15 cellular contexts compared by ENCODE assay signal in genomic region chr12:7842444-7842843, GRCh38. TPM values are rescaled to one million over a fixed set of nuclear protein-coding genes. Genes with fewer than 3 reads are reported as not detected.
DNase-seq lines count a peak whose midpoint lies in the region; ATAC-seq, FAIRE-seq and TF ChIP-seq lines count a peak whose summit lies in the region.
"Not testable (repeated sequence)": the region's sequence is repeated elsewhere in the genome, so short reads cannot be mapped to it uniquely, and the experiment has no call there.
"Had no signal": no experiment of that assay in that cellular context is flagged by ENCODE, and none has a peak within 500 bp of the region (broad histone marks: within the 10 kb centered on the region; RNA-seq: fewer than 3 reads in every experiment).

No MANE protein-coding gene starts in this region.

- not testable (repeated sequence) for DNase-seq in H54 (ENCODE audit: insufficient read length, low spot score); activated B cell treated with CpG ODN at 0.5 μM for 24 hours; natural killer cell treated with Interleukin-12 subunit alpha and Interleukin-12 subunit beta and Interleukin-15 and Interleukin-18, amount 100 ng/mL, for 72 hours (ENCODE audit: low spot score)
- peak; percentile 26 for DNase-seq in dermis blood vessel endothelial cell
- peak; percentile 83 for DNase-seq in islet precursor cell

- not testable (repeated sequence) for H3K27ac ChIP-seq in BLaER1

- H4K20me1 ChIP-seq in BLaER1: not testable (repeated sequence)

- intact Hi-C loops in activated B cell treated with CpG ODN at 0.5 μM for 24 hours (cut with micrococcal nuclease): not testable (repeated sequence)

- POLR2A ChIA-PET in activated B cell treated with CpG ODN at 0.5 μM for 24 hours (lab: Charles Lee): not testable (repeated sequence)

- peaks cover 24% of the 10 kb centered on the region for H3K4me1 ChIP-seq in BLaER1

- CTCF ChIA-PET in activated B cell treated with CpG ODN at 0.5 μM for 24 hours (lab: Charles Lee): not testable (repeated sequence)

- not testable (repeated sequence) for H3K9me3 Mint-ChIP-seq in activated B cell treated with CpG ODN at 0.5 μM for 24 hours; activated T-helper 17 cell treated with anti-CD3 and anti-CD28 coated beads, Interleukin-2, amount 50 U/mL, for 72 hours; natural killer cell treated with Interleukin-12 subunit alpha and Interleukin-12 subunit beta and Interleukin-15 and Interleukin-18, amount 100 ng/mL, for 72 hours

- not testable (repeated sequence) for H3K4me3 ChIP-seq in BLaER1

- H3K27ac Mint-ChIP-seq in activated B cell treated with CpG ODN at 0.5 μM for 24 hours: peak overlapping the region; percentile 26
- H3K27ac Mint-ChIP-seq in activated T-helper 17 cell treated with anti-CD3 and anti-CD28 coated beads, Interleukin-2, amount 50 U/mL, for 72 hours; natural killer cell treated with Interleukin-12 subunit alpha and Interleukin-12 subunit beta and Interleukin-15 and Interleukin-18, amount 100 ng/mL, for 72 hours: not testable (repeated sequence)

- H3K4me1 Mint-ChIP-seq in activated B cell treated with CpG ODN at 0.5 μM for 24 hours: peaks cover 10% of the 10 kb centered on the region
- H3K4me1 Mint-ChIP-seq in activated T-helper 17 cell treated with anti-CD3 and anti-CD28 coated beads, Interleukin-2, amount 50 U/mL, for 72 hours; natural killer cell treated with Interleukin-12 subunit alpha and Interleukin-12 subunit beta and Interleukin-15 and Interleukin-18, amount 100 ng/mL, for 72 hours (ENCODE audit: low read depth in 2 of 2): not testable (repeated sequence)

- H3K9me3 ChIP-seq in BLaER1: not testable (repeated sequence)

- ATAC-seq in activated B cell treated with CpG ODN at 0.5 μM for 24 hours (ENCODE audit: low read depth): not testable (repeated sequence)
- ATAC-seq in activated T-helper 17 cell treated with anti-CD3 and anti-CD28 coated beads, Interleukin-2, amount 50 U/mL, for 72 hours (replicated peaks): peak; percentile 22
- ATAC-seq in natural killer cell treated with Interleukin-12 subunit alpha and Interleukin-12 subunit beta and Interleukin-15 and Interleukin-18, amount 100 ng/mL, for 72 hours: peak; percentile 48 to 63

- H3K36me3 ChIP-seq in BLaER1: not testable (repeated sequence)

- peak overlapping the region; percentile 40; the same call in 1 of the 2 replicates for H3K4me2 ChIP-seq in BLaER1

- H3K9ac ChIP-seq in BLaER1: not testable (repeated sequence)

- peak; percentile 50 for FAIRE-seq in H54 (lab: Jason Lieb, UNC)

- not testable (repeated sequence) for H3K36me3 Mint-ChIP-seq in activated B cell treated with CpG ODN at 0.5 μM for 24 hours (ENCODE audit: low read depth); activated T-helper 17 cell treated with anti-CD3 and anti-CD28 coated beads, Interleukin-2, amount 50 U/mL, for 72 hours (ENCODE audit: low read depth); natural killer cell treated with Interleukin-12 subunit alpha and Interleukin-12 subunit beta and Interleukin-15 and Interleukin-18, amount 100 ng/mL, for 72 hours

- not testable (repeated sequence) for TF ChIP-seq CTCF in activated B cell treated with CpG ODN at 0.5 μM for 24 hours (IDR thresholded peaks at IDR 0.05)

- not testable (repeated sequence) for H3K4me3 Mint-ChIP-seq in activated B cell treated with CpG ODN at 0.5 μM for 24 hours; activated T-helper 17 cell treated with anti-CD3 and anti-CD28 coated beads, Interleukin-2, amount 50 U/mL, for 72 hours; natural killer cell treated with Interleukin-12 subunit alpha and Interleukin-12 subunit beta and Interleukin-15 and Interleukin-18, amount 100 ng/mL, for 72 hours

- not testable (repeated sequence) for TF ChIP-seq POLR2A in H54 (IDR thresholded peaks at IDR 0.05; ENCODE audit: low read depth, low read length)

- H3K27me3 ChIP-seq in BLaER1: not testable (repeated sequence)

- not testable (repeated sequence) for H3K27me3 Mint-ChIP-seq in activated B cell treated with CpG ODN at 0.5 μM for 24 hours; activated T-helper 17 cell treated with anti-CD3 and anti-CD28 coated beads, Interleukin-2, amount 50 U/mL, for 72 hours
- H3K27me3 Mint-ChIP-seq in natural killer cell treated with Interleukin-12 subunit alpha and Interleukin-12 subunit beta and Interleukin-15 and Interleukin-18, amount 100 ng/mL, for 72 hours: peaks cover 11 to 17% of the 10 kb centered on the region in 2 donors

RNA-seq across cellular contexts. Expression of gene SLC2A14, which starts 30.3 kb away (rescaled TPM):
- 1.4 and 1.8 TPM in 2 replicates for total RNA-seq in activated B cell treated with CpG ODN at 0.5 μM for 24 hours
- total RNA-seq in activated T-helper 17 cell treated with anti-CD3 and anti-CD28 coated beads, Interleukin-2, amount 50 U/mL, for 72 hours: 1 to 10 TPM in 1 of 2 donors, under 1 TPM in 1; 0.58 to 2.3 TPM
- not detected in 2 replicates for total RNA-seq in dermis blood vessel endothelial cell
- 10 to 100 TPM in 1 of 2 donors, not detected in 1; 10.3 TPM for total RNA-seq in natural killer cell treated with Interleukin-12 subunit alpha and Interleukin-12 subunit beta and Interleukin-15 and Interleukin-18, amount 100 ng/mL, for 72 hours
- total RNA-seq: G401, HT1080, LHCN-M2, MCF 10A had no signal

RNA-seq across cellular contexts. Expression of gene NANOG, which starts 53.2 kb away (rescaled TPM):
- total RNA-seq in activated B cell treated with CpG ODN at 0.5 μM for 24 hours (not detected in 2 replicates), dermis blood vessel endothelial cell (not detected in 2 replicates)
- not detected for total RNA-seq in activated T-helper 17 cell treated with anti-CD3 and anti-CD28 coated beads, Interleukin-2, amount 50 U/mL, for 72 hours
- not detected for total RNA-seq in natural killer cell treated with Interleukin-12 subunit alpha and Interleukin-12 subunit beta and Interleukin-15 and Interleukin-18, amount 100 ng/mL, for 72 hours
- total RNA-seq: B cell; CD4-positive, CD25-positive, alpha-beta regulatory T cell; G401; HFFc6; HT1080; LHCN-M2; MCF 10A; OCI-LY7 had no signal
